10 cellular contexts compared by ENCODE assay signal in the genomic region with DNA sequence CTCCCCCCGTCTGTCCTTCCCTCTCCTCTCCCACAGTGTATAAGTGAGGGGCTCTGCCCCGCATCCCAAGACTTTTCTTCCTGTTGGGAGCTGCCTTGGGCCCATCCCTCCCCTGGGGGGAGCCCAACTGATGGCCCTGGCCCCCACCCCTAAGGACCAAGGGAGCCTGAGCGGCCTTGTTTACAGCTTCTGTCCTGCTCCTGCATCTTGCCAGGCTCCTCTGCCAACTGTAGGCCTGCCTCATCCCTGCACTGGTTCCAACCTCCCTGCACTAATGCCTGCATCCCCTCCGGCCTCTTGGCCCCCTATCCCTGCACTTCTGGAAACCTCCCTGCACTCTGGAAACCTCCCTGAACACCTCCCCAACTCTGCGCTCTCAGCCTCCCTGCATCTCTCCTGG. TPM values are rescaled to one million over a fixed set of nuclear protein-coding genes. Genes with fewer than 3 reads are reported as not detected.
DNase-seq lines count a peak whose midpoint lies in the region; ATAC-seq and TF ChIP-seq lines count a peak whose summit lies in the region.
"Had no signal": no experiment of that assay in that cellular context is flagged by ENCODE, and none has a peak within 500 bp of the region (broad histone marks: within the 10 kb centered on the region; RNA-seq: fewer than 3 reads in every experiment).

No MANE protein-coding gene starts in this region.

- H3K4me3 ChIP-seq in BLaER1 treated with 17β-estradiol and CSF1 and Interleukin-3, amounts not matched to agents 10 nM and 100 nM, result peak overlapping the region; percentile 68 to 87 (median 80)
- H3K4me3 ChIP-seq in KMS-11 (IDR thresholded peaks at IDR 0.05; ENCODE audit: insufficient read depth, low read depth, low read length), result no peak overlapping the region
- H3K4me3 ChIP-seq in dorsolateral prefrontal cortex, result peak overlapping the region in 54 of 59 donors; percentile 14 to 95 (median 84)
- peak overlapping the region; percentile 83 for H3K4me3 ChIP-seq in neural progenitor cell

- H3F3A ChIP-seq in neural progenitor cell (ENCODE audit: low read depth), result peaks cover 72% of the 10 kb centered on the region

- peak overlapping the region; percentile 36 for H3K27ac Mint-ChIP-seq in neural progenitor cell

- ATAC-seq in sciatic nerve, result no peak
- ATAC-seq: esophagus mucosa had no signal

- intact Hi-C loops in dorsolateral prefrontal cortex (cut with DNase I), result loop anchor here (5.0 to 10.0 kb wide), 4 partner anchors 88 to 843 kb away; partner anchors contain the start of genes HIRIP3 (in 2 of the 2), INO80E (in 2 of the 2), ASPHD1 (in 1 of the 2) and FBRS (in 1 of the 2)
- intact Hi-C loops in sciatic nerve (cut with DNase I), result no loop called here

- H4K20me1 ChIP-seq in BLaER1 treated with 17β-estradiol and CSF1 and Interleukin-3, amounts not matched to agents 10 nM and 100 nM, result peaks cover 13 to 43% (median 29%) of the 10 kb centered on the region in 11 experiments; a peak in 21 of 22 replicates
- H4K20me1 ChIP-seq in KMS-11 (ENCODE audit: insufficient read depth) (no peaks in the 10 kb centered on the region), neural progenitor cell (ENCODE audit: low read depth) (peaks cover 45% of the 10 kb centered on the region)

- no peak for DNase-seq in dorsolateral prefrontal cortex
- peak; percentile 46 for DNase-seq in neural progenitor cell (ENCODE audit: low spot score)
- DNase-seq in sciatic nerve (ENCODE audit: low spot score), result no peak
- no peak for DNase-seq in SW 1271 (lab: John Stamatoyannopoulos, UW)
- DNase-seq in NCI-H345 treated with DMSO at 0.1 percent for 48 hours (lab: John Stamatoyannopoulos, UW; ENCODE audit: unreplicated experiment), result no peak
- no peak for DNase-seq in DMS53 (lab: John Stamatoyannopoulos, UW)
- DNase-seq: GDM1 had no signal

- peak overlapping the region in 10 of 11 experiments; percentile 79 to 99 (median 96); a peak in 19 of 22 replicates for H3K9ac ChIP-seq in BLaER1 treated with 17β-estradiol and CSF1 and Interleukin-3, amounts not matched to agents 10 nM and 100 nM
- no peak overlapping the region; the same call in 1 of the 2 replicates for H3K9ac ChIP-seq in KMS-11
- H3K9ac ChIP-seq in neural progenitor cell, result no peak overlapping the region

- H3K27ac ChIP-seq in BLaER1 treated with 17β-estradiol and CSF1 and Interleukin-3, amounts not matched to agents 10 nM and 100 nM, result peak overlapping the region in 9 of 11 experiments; percentile 81 to 98 (median 88); a peak in 18 of 22 replicates
- H3K27ac ChIP-seq in KMS-11 (no peak overlapping the region), dorsolateral prefrontal cortex (peak overlapping the region in 55 of 59 donors; percentile 15 to 99 (median 97)), neural progenitor cell (peak overlapping the region; percentile 49)

- H3K79me2 ChIP-seq in KMS-11 (ENCODE audit: insufficient read depth, low read depth) (peaks cover 33% of the 10 kb centered on the region), neural progenitor cell (ENCODE audit: low read depth) (peaks cover 76% of the 10 kb centered on the region)

- H3K4me1 Mint-ChIP-seq in neural progenitor cell, result peaks cover 69% of the 10 kb centered on the region

- H3K4me3 Mint-ChIP-seq in neural progenitor cell, result peak overlapping the region; percentile 98

- H3K27me3 ChIP-seq in BLaER1 treated with 17β-estradiol and CSF1 and Interleukin-3, amounts not matched to agents 10 nM and 100 nM, result peaks cover 0 to 11% (median 0%) of the 10 kb centered on the region in 11 experiments; a peak in 3 of 22 replicates
- H3K27me3 ChIP-seq in KMS-11 (ENCODE audit: insufficient read depth, low read depth) (no peaks in the 10 kb centered on the region), dorsolateral prefrontal cortex (no peaks in the 10 kb centered on the region), neural progenitor cell (no peaks in the 10 kb centered on the region)

- H3K36me3 ChIP-seq in BLaER1 treated with 17β-estradiol and CSF1 and Interleukin-3, amounts not matched to agents 10 nM and 100 nM, result peaks cover 14 to 34% (median 28%) of the 10 kb centered on the region in 11 experiments
- H3K36me3 ChIP-seq in KMS-11 (ENCODE audit: insufficient read depth) (no peaks in the 10 kb centered on the region), neural progenitor cell (no peaks in the 10 kb centered on the region)

- no peaks in the 10 kb centered on the region for H3K9me3 ChIP-seq in BLaER1 treated with 17β-estradiol and CSF1 and Interleukin-3, amounts not matched to agents 10 nM and 100 nM (replicated peaks in 1 of 11)
- H3K9me3 ChIP-seq in neural progenitor cell (ENCODE audit: low read depth), result no peaks in the 10 kb centered on the region

- H2AFZ ChIP-seq in KMS-11 (ENCODE audit: low read depth) (no peak overlapping the region), neural progenitor cell (replicated peaks) (no peak overlapping the region)

- peaks cover 14% of the 10 kb centered on the region for H3K27me3 Mint-ChIP-seq in neural progenitor cell (ENCODE audit: insufficient read depth, low read depth)

- peaks cover 77 to 85% (median 81%) of the 10 kb centered on the region in 10 experiments for H3K4me1 ChIP-seq in BLaER1 treated with 17β-estradiol and CSF1 and Interleukin-3, amounts not matched to agents 10 nM and 100 nM
- H3K4me1 ChIP-seq in KMS-11 (ENCODE audit: low read depth, poor library complexity, severe bottlenecking), result peaks cover 60% of the 10 kb centered on the region
- peaks cover 43% of the 10 kb centered on the region for H3K4me1 ChIP-seq in neural progenitor cell

- TF ChIP-seq CTCF in KMS-11 (conservative IDR thresholded peaks at IDR 0.05; ENCODE audit: low read depth, low read length) (no peak), dorsolateral prefrontal cortex (IDR thresholded peaks at IDR 0.05 in 54 of 56, conservative IDR thresholded peaks at IDR 0.05 in 2 of 56; ENCODE audit: low read depth in 1 of 56, partially characterized antibody in 56 of 56) (no peak), neural progenitor cell (IDR thresholded peaks at IDR 0.05) (no peak)

- peak overlapping the region; percentile 95 to 100 (median 100) for H3K4me2 ChIP-seq in BLaER1 treated with 17β-estradiol and CSF1 and Interleukin-3, amounts not matched to agents 10 nM and 100 nM
- peak overlapping the region; percentile 77; the same call in 1 of the 2 replicates for H3K4me2 ChIP-seq in KMS-11
- H3K4me2 ChIP-seq in neural progenitor cell, result peak overlapping the region; percentile 88

- peaks cover 15% of the 10 kb centered on the region for H3K36me3 Mint-ChIP-seq in neural progenitor cell

- no peaks in the 10 kb centered on the region for H3K9me3 Mint-ChIP-seq in neural progenitor cell

RNA-seq across cellular contexts. Expression of gene PAGR1, which starts 1.4 kb away (rescaled TPM):
- total RNA-seq in dorsolateral prefrontal cortex (10 to 100 TPM; 16.6 to 44.6 (median 24.7) TPM), neural progenitor cell (ENCODE audit: low replicate concordance) (47.2 and 88.3 TPM in 2 replicates), sciatic nerve (29.7 TPM)

RNA-seq across cellular contexts. Expression of gene PRRT2, which starts 2.6 kb away (rescaled TPM):
- 100 to 1,000 TPM in 117 of 120 experiments, 10 to 100 TPM in 3; 59.4 to 245 (median 169) TPM for total RNA-seq in dorsolateral prefrontal cortex
- 23.5 and 71.4 TPM in 2 replicates for total RNA-seq in neural progenitor cell (ENCODE audit: low replicate concordance)
- total RNA-seq in sciatic nerve, result 26.3 TPM
- total RNA-seq: esophagus mucosa had no signal

RNA-seq across cellular contexts. Expression of gene MVP, which starts 5.7 kb away (rescaled TPM):
- 10 to 100 TPM; 16.4 to 85.7 (median 36.1) TPM for total RNA-seq in dorsolateral prefrontal cortex
- total RNA-seq in neural progenitor cell (ENCODE audit: low replicate concordance), result 2.4 and 4.4 TPM in 2 replicates
- total RNA-seq in sciatic nerve, result 123 TPM

RNA-seq across cellular contexts. Expression of gene MAZ, which starts 8.3 kb away (rescaled TPM):
- 100 to 1,000 TPM; 133 to 275 (median 174) TPM for total RNA-seq in dorsolateral prefrontal cortex
- total RNA-seq in neural progenitor cell (ENCODE audit: low replicate concordance), result 120 and 220 TPM in 2 replicates
- 123 TPM for total RNA-seq in sciatic nerve

RNA-seq across cellular contexts. Expression of gene KIF22, which starts 24.0 kb away (rescaled TPM):
- total RNA-seq in dorsolateral prefrontal cortex (10 to 100 TPM; 10.5 to 31.6 (median 21.6) TPM), neural progenitor cell (ENCODE audit: low replicate concordance) (173 and 275 TPM in 2 replicates), sciatic nerve (16.9 TPM)

Comparison
In these comparisons a context has a peak if more than half of its experiments do, and no peak if none do; other contexts are left out.
1. H3K9ac ChIP-seq: peak in BLaER1 treated with 17β-estradiol and CSF1 and Interleukin-3, amounts not matched to agents 10 nM and 100 nM (10 of 11); none in KMS-11 (single experiment) and neural progenitor cell (single experiment).
2. Peak in every context shown above with its lines, with median percentiles within 50 percentile points of each other: H3K4me2 ChIP-seq.